ENCODE assay signal across 1 cellular context in the genomic region with DNA sequence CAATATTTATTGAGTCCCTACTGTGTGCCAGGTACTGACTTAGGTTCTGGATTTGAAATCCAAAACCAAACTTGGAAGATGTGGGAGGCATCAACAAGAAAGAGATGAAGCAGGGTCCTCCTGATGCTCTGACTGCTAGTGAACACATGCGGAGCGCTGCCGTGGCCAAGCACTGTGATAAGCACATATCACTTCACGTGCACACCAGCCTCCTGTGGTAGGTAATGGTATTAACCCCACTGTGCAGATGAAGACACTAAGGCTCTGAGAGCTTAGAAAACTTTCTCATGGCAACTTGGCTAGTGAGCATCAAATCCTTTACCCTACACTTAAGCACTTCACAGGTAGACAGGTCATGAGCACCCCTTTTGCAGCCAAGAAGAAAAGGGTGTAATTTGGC.
TF ChIP-seq lines count a peak whose summit lies in the region.

No MANE protein-coding gene starts in this region.

TF ChIP-seq in SK-N-SH, 30 proteins besides CTCF, POLR2A, EP300 and RAD21:
- TF ChIP-seq MXI1 (IDR thresholded peaks at IDR 0.05; ENCODE audit: low read depth, low read length) (no peak), EZH2phosphoT487 (IDR thresholded peaks at IDR 0.05; ENCODE audit: borderline replicate concordance, low read depth) (no peak), RCOR1 (IDR thresholded peaks at IDR 0.05; ENCODE audit: low read length) (no peak), RXRA (IDR thresholded peaks at IDR 0.05; ENCODE audit: borderline replicate concordance, low read depth) (no peak), CHD2 (IDR thresholded peaks at IDR 0.05; ENCODE audit: low read length, partially characterized antibody) (no peak), TCF12 (IDR thresholded peaks at IDR 0.05) (no peak), REST (IDR thresholded peaks at IDR 0.05; ENCODE audit: low read depth, low read length) (no peak), ELF1 (IDR thresholded peaks at IDR 0.05) (no peak), JUND (IDR thresholded peaks at IDR 0.05) (no peak), TAF1 (IDR thresholded peaks at IDR 0.05; ENCODE audit: borderline replicate concordance, low read depth, low read length) (no peak)
- TF ChIP-seq, protein P1, sequence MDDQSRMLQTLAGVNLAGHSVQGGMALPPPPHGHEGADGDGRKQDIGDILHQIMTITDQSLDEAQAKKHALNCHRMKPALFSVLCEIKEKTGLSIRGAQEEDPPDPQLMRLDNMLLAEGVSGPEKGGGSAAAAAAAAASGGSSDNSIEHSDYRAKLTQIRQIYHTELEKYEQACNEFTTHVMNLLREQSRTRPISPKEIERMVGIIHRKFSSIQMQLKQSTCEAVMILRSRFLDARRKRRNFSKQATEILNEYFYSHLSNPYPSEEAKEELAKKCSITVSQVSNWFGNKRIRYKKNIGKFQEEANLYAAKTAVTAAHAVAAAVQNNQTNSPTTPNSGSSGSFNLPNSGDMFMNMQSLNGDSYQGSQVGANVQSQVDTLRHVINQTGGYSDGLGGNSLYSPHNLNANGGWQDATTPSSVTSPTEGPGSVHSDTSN (IDR thresholded peaks at IDR 0.05): no peak
